24 cellular contexts compared by ENCODE assay signal in genomic region chr2:167404896-167405295, GRCh38.
DNase-seq lines count a peak whose midpoint lies in the region; ATAC-seq and TF ChIP-seq lines count a peak whose summit lies in the region.
"Had no signal": no experiment of that assay in that cellular context is flagged by ENCODE, and none has a peak within 500 bp of the region (broad histone marks: within the 10 kb centered on the region; RNA-seq: fewer than 3 reads in every experiment).

No MANE protein-coding gene starts in this region.

- DNase-seq in EH (ENCODE audit: low read depth), result peak; percentile 7
- peak; percentile 20 for DNase-seq in RKO (ENCODE audit: low spot score)
- DNase-seq in choroid plexus epithelial cell (ENCODE audit: low read depth), result peak; percentile 82
- DNase-seq in kidney tubule cell (ENCODE audit: low spot score), result peak; percentile 14
- no peak for DNase-seq in omental fat pad (ENCODE audit: low spot score)
- DNase-seq in ecto neural progenitor cell (ENCODE audit: low spot score), result no peak
- DNase-seq in heart right ventricle, result no peak
- DNase-seq: activated CD4-positive, alpha-beta T cell treated with anti-CD3 and anti-CD28 coated beads for 48 hours; activated naive CD4-positive, alpha-beta T cell treated with anti-CD3 and anti-CD28 coated beads, Interleukin-2, amount 50 U/mL, for 16 hours; activated T-cell treated with anti-CD3 and anti-CD28 coated beads, Interleukin-2, amount 50 U/mL, for 72 hours; anterior cingulate cortex; H9; immature natural killer cell; left ventricle myocardium superior; NCI-H1417 treated with DMSO at 0.1 percent for 48 hours; NK-92 treated with Interleukin-12 subunit alpha and Interleukin-12 subunit beta, amount 100 ng/mL, for 24 hours; Peyer's patch; posterior cingulate gyrus; stimulated activated CD4-positive, alpha-beta T cell treated with anti-CD3 and anti-CD28 coated beads, Interleukin-1b, Interleukin-23, amount 100 ng/mL, for 48 hours; T-helper 17 cell; uterus had no signal

- no peak overlapping the region for H3K4me3 ChIP-seq in choroid plexus epithelial cell (ENCODE audit: low read depth, low read length)
- H3K4me3 ChIP-seq in heart right ventricle, result no peak overlapping the region
- H3K4me3 ChIP-seq: hepatocyte, Peyer's patch, suprapubic skin, uterus had no signal

- WGBS in heart right ventricle, 2 donors, result 87 to 94% methylated on average over 3 of the region's 3 CpGs

- H3K27ac ChIP-seq in heart right ventricle, result no peak overlapping the region
- H3K27ac ChIP-seq: hepatocyte, Peyer's patch, suprapubic skin, uterus had no signal

- no peak for ATAC-seq in HG03095 (IDR thresholded peaks at IDR 0.05; ENCODE audit: unreplicated experiment)
- ATAC-seq in omental fat pad (ENCODE audit: low FRiP score), result no peak
- ATAC-seq in heart right ventricle, result no peak
- ATAC-seq: activated T-cell treated with anti-CD3 and anti-CD28 coated beads, Interleukin-2, amount 50 U/mL, for 72 hours; left ventricle myocardium superior; T-helper 17 cell had no signal

- H3K4me1 ChIP-seq in heart right ventricle, result no peaks in the 10 kb centered on the region
- H3K4me1 ChIP-seq: Peyer's patch, suprapubic skin, uterus had no signal

- TF ChIP-seq CTCF in choroid plexus epithelial cell (conservative IDR thresholded peaks at IDR 0.05; ENCODE audit: low read depth, low read length) (no peak), omental fat pad (IDR thresholded peaks at IDR 0.05) (no peak), heart right ventricle (IDR thresholded peaks at IDR 0.05) (no peak)

- peaks cover 0 to 5% (median 0%) of the 10 kb centered on the region in 11 donors for H3K9me3 ChIP-seq in heart right ventricle
- H3K9me3 ChIP-seq: Peyer's patch, suprapubic skin, uterus had no signal

- no peaks in the 10 kb centered on the region for H3K36me3 ChIP-seq in heart right ventricle
- H3K36me3 ChIP-seq: Peyer's patch, suprapubic skin, uterus had no signal

- intact Hi-C loops in heart right ventricle (cut with DNase I), result no loop called here

- H3K27me3 ChIP-seq in heart right ventricle, result no peaks in the 10 kb centered on the region
- H3K27me3 ChIP-seq: hepatocyte, Peyer's patch, suprapubic skin, uterus had no signal

Comparison
In these comparisons a context has a peak if more than half of its experiments do, and no peak if none do; other contexts are left out.
1. DNase-seq: peak in EH (single experiment), RKO (single experiment), choroid plexus epithelial cell (single experiment) and kidney tubule cell (single experiment); none in omental fat pad (single experiment), ecto neural progenitor cell (single experiment) and heart right ventricle (0 of 2).